24 cellular contexts compared by ENCODE assay signal in genomic region chr16:86692476-86692875, GRCh38.
A peak's percentile ranks its signal among the peaks of the same experiment; 100 is the strongest.
DNase-seq lines count a peak whose midpoint lies in the region; ATAC-seq, FAIRE-seq and TF ChIP-seq lines count a peak whose summit lies in the region.
"Had no signal": no experiment of that assay in that cellular context is flagged by ENCODE, and none has a peak within 500 bp of the region (broad histone marks: within the 10 kb centered on the region; RNA-seq: fewer than 3 reads in every experiment).

No MANE protein-coding gene starts in this region.

- no peaks in the 10 kb centered on the region for H3K79me2 ChIP-seq in GM23338 (replicated peaks; ENCODE audit: insufficient read depth)
- no peaks in the 10 kb centered on the region for H3K79me2 ChIP-seq in astrocyte (ENCODE audit: insufficient read depth, low read length)

- intact Hi-C loops in sciatic nerve (cut with DNase I), result no loop called here

- H3K4me3 Mint-ChIP-seq in GM23338, result no peak overlapping the region
- no peak overlapping the region for H3K4me3 Mint-ChIP-seq in astrocyte (ENCODE audit: unreplicated experiment)
- H3K4me3 Mint-ChIP-seq: B cell; CD4-positive, alpha-beta T cell; CD8-positive, alpha-beta T cell had no signal

- H3K9me3 Mint-ChIP-seq in GM23338, result peaks cover 9% of the 10 kb centered on the region; the same call in 2 of the 3 replicates
- no peaks in the 10 kb centered on the region for H3K9me3 Mint-ChIP-seq in astrocyte (ENCODE audit: unreplicated experiment)
- H3K9me3 Mint-ChIP-seq: CD4-positive, alpha-beta T cell; CD8-positive, alpha-beta T cell had no signal

- no peaks in the 10 kb centered on the region for H3K36me3 Mint-ChIP-seq in GM23338 (ENCODE audit: low read depth)
- H3K36me3 Mint-ChIP-seq in astrocyte (ENCODE audit: low read depth, unreplicated experiment), result no peaks in the 10 kb centered on the region
- H3K36me3 Mint-ChIP-seq: CD8-positive, alpha-beta T cell had no signal

- H3K27me3 ChIP-seq in GM23338 (ENCODE audit: insufficient read depth) (no peaks in the 10 kb centered on the region), astrocyte (ENCODE audit: insufficient read depth, low read length) (no peaks in the 10 kb centered on the region)
- H3K27me3 ChIP-seq: BLaER1 treated with 17β-estradiol and CSF1 and Interleukin-3, amounts not matched to agents 10 nM and 100 nM had no signal

- no peaks in the 10 kb centered on the region for H3F3A ChIP-seq in GM23338 (replicated peaks; ENCODE audit: low read depth)

- no peaks in the 10 kb centered on the region for H3K9me3 ChIP-seq in astrocyte (ENCODE audit: insufficient read depth, low read depth, low read length)
- H3K9me3 ChIP-seq: A549; BLaER1 treated with 17β-estradiol and CSF1 and Interleukin-3, amounts not matched to agents 10 nM and 100 nM; Caco-2 had no signal

- H3K4me3 ChIP-seq in GM23338 (no peak overlapping the region), astrocyte (ENCODE audit: insufficient read depth, low read depth, low read length) (no peak overlapping the region)
- H3K4me3 ChIP-seq: A549; BLaER1 treated with 17β-estradiol and CSF1 and Interleukin-3, amounts not matched to agents 10 nM and 100 nM had no signal

- H3K36me3 ChIP-seq in GM23338 (ENCODE audit: insufficient read depth), result no peaks in the 10 kb centered on the region; the same call in 1 of the 2 replicates
- H3K36me3 ChIP-seq in astrocyte (ENCODE audit: insufficient read depth, low read length), result no peaks in the 10 kb centered on the region
- H3K36me3 ChIP-seq: BLaER1 treated with 17β-estradiol and CSF1 and Interleukin-3, amounts not matched to agents 10 nM and 100 nM had no signal

- H3K4me1 ChIP-seq in GM23338 (ENCODE audit: insufficient read depth) (peaks cover 7% of the 10 kb centered on the region; the same call in 1 of the 2 replicates), astrocyte (ENCODE audit: insufficient read depth, low read length) (no peaks in the 10 kb centered on the region)
- H3K4me1 ChIP-seq: A549; BLaER1 treated with 17β-estradiol and CSF1 and Interleukin-3, amounts not matched to agents 10 nM and 100 nM; Caco-2 had no signal

- no peak overlapping the region for H2AFZ ChIP-seq in GM23338
- no peak overlapping the region for H2AFZ ChIP-seq in astrocyte (ENCODE audit: low read depth, low read length)

- no peaks in the 10 kb centered on the region for H3K9me2 ChIP-seq in GM23338 (ENCODE audit: insufficient read depth)

- H4K20me1 ChIP-seq in GM23338 (replicated peaks; ENCODE audit: insufficient read depth), result no peaks in the 10 kb centered on the region
- no peaks in the 10 kb centered on the region for H4K20me1 ChIP-seq in astrocyte (ENCODE audit: insufficient read depth, low read length)
- H4K20me1 ChIP-seq: BLaER1 treated with 17β-estradiol and CSF1 and Interleukin-3, amounts not matched to agents 10 nM and 100 nM had no signal

- no peak overlapping the region for H3K27ac Mint-ChIP-seq in GM23338
- no peak overlapping the region for H3K27ac Mint-ChIP-seq in astrocyte (ENCODE audit: unreplicated experiment)
- H3K27ac Mint-ChIP-seq: B cell; CD4-positive, alpha-beta T cell; CD8-positive, alpha-beta T cell had no signal

- no peak overlapping the region for H3K9ac ChIP-seq in astrocyte (ENCODE audit: low read length)
- H3K9ac ChIP-seq: BLaER1 treated with 17β-estradiol and CSF1 and Interleukin-3, amounts not matched to agents 10 nM and 100 nM had no signal

- TF ChIP-seq CTCF in GM23338 (conservative IDR thresholded peaks at IDR 0.05; ENCODE audit: low read depth in 2 of 2) (no peak), astrocyte (IDR thresholded peaks at IDR 0.05; ENCODE audit: insufficient read depth, low read depth, low read length) (no peak), GM13977 (IDR thresholded peaks at IDR 0.05; ENCODE audit: extremely low read depth, insufficient read depth, missing control alignments) (no peak)

- H3K27me3 Mint-ChIP-seq in GM23338 (ENCODE audit: insufficient read depth, low read depth, poor library complexity) (peaks cover 6% of the 10 kb centered on the region), astrocyte (ENCODE audit: low read depth, unreplicated experiment) (peaks cover 13% of the 10 kb centered on the region)

- no peak overlapping the region for H3K27ac ChIP-seq in GM23338 (ENCODE audit: low read depth)
- no peak overlapping the region for H3K27ac ChIP-seq in astrocyte (ENCODE audit: low read depth, low read length)
- H3K27ac ChIP-seq: 22Rv1; A549; BLaER1 treated with 17β-estradiol and CSF1 and Interleukin-3, amounts not matched to agents 10 nM and 100 nM; C4-2B had no signal

- H3K4me1 Mint-ChIP-seq in GM23338 (peaks cover 9% of the 10 kb centered on the region), astrocyte (ENCODE audit: low read depth, unreplicated experiment) (no peaks in the 10 kb centered on the region)
- H3K4me1 Mint-ChIP-seq: B cell had no signal

- in situ Hi-C loops in GM13977 (cut with MboI; ENCODE audit: low pct_unique_long_range_greater_than_20kb, low sequenced_read_pairs, unreplicated experiment), result no loop called here

- FAIRE-seq in astrocyte (lab: Jason Lieb, UNC), result no peak
- FAIRE-seq: A549, D721Med, G401.6, GM12891, GM18507 had no signal

- DNase-seq in GM23338 (ENCODE audit: low spot score), result no peak
- no peak for DNase-seq in astrocyte (ENCODE audit: low read depth)
- peak; percentile 58 for DNase-seq in left kidney (ENCODE audit: low read depth, low spot score)
- DNase-seq in sciatic nerve (ENCODE audit: low spot score), result no peak
- no peak for DNase-seq in NCI-H1105 treated with DMSO at 0.1 percent for 48 hours (lab: John Stamatoyannopoulos, UW)
- DNase-seq in stimulated activated CD4-positive, alpha-beta T cell treated with anti-CD3 and anti-CD28 coated beads, Interleukin-2, amount 100 ng/mL, for 24 hours, result no peak
- no peak for DNase-seq in GM13977 (ENCODE audit: low spot score)
- DNase-seq in SKM-1 (lab: John Stamatoyannopoulos, UW; ENCODE audit: unreplicated experiment), result no peak
- DNase-seq: AML-193; Caco-2; Calu3; CD4-positive, alpha-beta T cell; CD8-positive, alpha-beta T cell; DMS79 treated with DMSO at 0.1 percent for 48 hours; GF-D8 had no signal

- H3K4me2 ChIP-seq in GM23338 (0 out of 2 replicates have a peak overlapping the region, but pooled peaks have one; percentile 43), astrocyte (ENCODE audit: low read length) (peak overlapping the region; percentile 15)
- H3K4me2 ChIP-seq: A549; BLaER1 treated with 17β-estradiol and CSF1 and Interleukin-3, amounts not matched to agents 10 nM and 100 nM had no signal

- ATAC-seq in GM23338, result no peak
- peak; percentile 48 for ATAC-seq in sciatic nerve
- ATAC-seq: A549; CD8-positive, alpha-beta T cell had no signal

TF ChIP-seq in GM23338, 12 proteins besides CTCF, POLR2A, EP300 and RAD21 (continues in another document):
- TF ChIP-seq ZNF331 (CRISPR knock-in tag; IDR thresholded peaks at IDR 0.05; ENCODE audit: low read depth) (no peak), JUNB (IDR thresholded peaks at IDR 0.05; ENCODE audit: unreplicated experiment) (no peak), EZH2 (IDR thresholded peaks at IDR 0.05; ENCODE audit: low read depth, unreplicated experiment) (no peak)
